8 cellular contexts compared by ENCODE assay signal in the genomic region with DNA sequence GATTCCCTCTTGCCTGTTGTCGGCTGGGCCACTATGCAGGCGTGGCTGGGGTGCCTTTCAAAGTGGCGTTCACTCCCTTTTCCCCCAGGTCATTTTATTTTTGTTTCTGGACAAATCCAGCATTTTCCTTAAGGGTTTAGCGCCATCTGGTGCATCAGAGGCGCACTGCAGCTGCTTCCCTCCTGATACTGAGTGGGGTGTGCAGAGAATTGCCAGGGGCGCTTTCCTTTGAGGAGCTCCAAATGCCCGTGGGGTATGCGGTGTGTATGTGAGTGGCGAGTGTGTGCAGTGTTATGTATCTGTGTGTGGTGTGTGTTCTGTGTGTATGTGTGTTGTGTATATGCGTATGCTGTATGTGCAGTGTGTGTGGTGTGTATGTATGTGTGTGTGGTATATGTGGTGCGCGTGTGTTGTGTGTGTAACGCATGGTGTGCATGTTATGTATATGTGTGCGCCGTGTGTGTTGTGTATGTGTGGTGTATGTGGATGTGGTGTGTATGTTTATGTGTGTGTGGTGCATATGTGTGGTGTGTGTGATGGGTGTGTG.
DNase-seq lines count a peak whose midpoint lies in the region; ATAC-seq and TF ChIP-seq lines count a peak whose summit lies in the region.

No MANE protein-coding gene starts in this region.

- no peaks in the 10 kb centered on the region for H3K36me3 Mint-ChIP-seq in memory B cell

- H3K9me3 Mint-ChIP-seq in memory B cell: no peaks in the 10 kb centered on the region

- CTCF ChIA-PET in HEK293T (lab: Yijun Ruan, JAX): interaction anchor here (0.6 to 4.3 kb wide), 10 partner anchors 19 to 1845 kb away, joined by 3 to 69 read pairs (median 3); no protein-coding TSS in a partner anchor

- H3K4me1 Mint-ChIP-seq in memory B cell: peaks cover 2% of the 10 kb centered on the region

- DNase-seq in GDM1 (lab: John Stamatoyannopoulos, UW): peak; percentile 59
- DNase-seq in HEK293T (ENCODE audit: extremely low spot score): peak; percentile 76
- DNase-seq in NCI-H345 (lab: John Stamatoyannopoulos, UW): peak; percentile 76
- DNase-seq in activated CD4-positive, alpha-beta T cell treated with anti-CD3 and anti-CD28 coated beads, Interleukin-2, amount 50 U/mL, for 24 hours (ENCODE audit: low read depth in 1 of 2, low spot score in 1 of 2): peak; percentile 44 to 46
- peak; percentile 43 for DNase-seq in effector CD4-positive, alpha-beta T cell
- peak; percentile 28 to 59 for DNase-seq in memory B cell (ENCODE audit: low spot score in 2 of 2)
- DNase-seq in stimulated activated CD8-positive, alpha-beta memory T cell treated with anti-CD3 and anti-CD28 coated beads, Interleukin-15, amount 100 ng/mL, for 48 hours (ENCODE audit: low read depth in 2 of 2): peak; percentile 13 to 32
- no peak for DNase-seq in amniotic stem cell (lab: John Stamatoyannopoulos, UW)

- no peak overlapping the region for H3K4me3 Mint-ChIP-seq in memory B cell

- H3K27me3 Mint-ChIP-seq in memory B cell: peaks cover 1% of the 10 kb centered on the region

- POLR2A ChIA-PET in HEK293T (lab: Yijun Ruan, JAX): no interaction called here

- ATAC-seq in memory B cell (ENCODE audit: low read depth): peak; percentile 35

- H3K27ac Mint-ChIP-seq in memory B cell: no peak overlapping the region

TF ChIP-seq in HEK293T, 16 proteins besides CTCF, POLR2A, EP300 and RAD21:
- no peak for TF ChIP-seq ARNT (IDR thresholded peaks at IDR 0.05)
- no peak for TF ChIP-seq CTBP1 (IDR thresholded peaks at IDR 0.05; ENCODE audit: borderline replicate concordance)
- TF ChIP-seq NFRKB (IDR thresholded peaks at IDR 0.05): no peak
- TF ChIP-seq L3MBTL2 (conservative IDR thresholded peaks at IDR 0.05): no peak
- no peak for TF ChIP-seq HDGF (IDR thresholded peaks at IDR 0.05; ENCODE audit: borderline replicate concordance)
- no peak for TF ChIP-seq PKNOX1 (IDR thresholded peaks at IDR 0.05)
- TF ChIP-seq LEF1 (IDR thresholded peaks at IDR 0.05; ENCODE audit: borderline replicate concordance): no peak
- no peak for TF ChIP-seq BHLHE40 (IDR thresholded peaks at IDR 0.05; ENCODE audit: borderline replicate concordance)
- no peak for TF ChIP-seq ELF4 (IDR thresholded peaks at IDR 0.05)
- no peak for TF ChIP-seq TARDBP (IDR thresholded peaks at IDR 0.05)
- TF ChIP-seq SUZ12 (IDR thresholded peaks at IDR 0.05): no peak
- no peak for TF ChIP-seq FOXK2 (IDR thresholded peaks at IDR 0.05)
- TF ChIP-seq ZNF384 (IDR thresholded peaks at IDR 0.05): no peak
- TF ChIP-seq SP1 (IDR thresholded peaks at IDR 0.05): no peak
- TF ChIP-seq FOXA1 (IDR thresholded peaks at IDR 0.05): no peak
TF ChIP-seq in HEK293T: peak in this region for 0.
